Comparison of ENCODE assay signal across 10 cellular contexts in the genomic region with DNA sequence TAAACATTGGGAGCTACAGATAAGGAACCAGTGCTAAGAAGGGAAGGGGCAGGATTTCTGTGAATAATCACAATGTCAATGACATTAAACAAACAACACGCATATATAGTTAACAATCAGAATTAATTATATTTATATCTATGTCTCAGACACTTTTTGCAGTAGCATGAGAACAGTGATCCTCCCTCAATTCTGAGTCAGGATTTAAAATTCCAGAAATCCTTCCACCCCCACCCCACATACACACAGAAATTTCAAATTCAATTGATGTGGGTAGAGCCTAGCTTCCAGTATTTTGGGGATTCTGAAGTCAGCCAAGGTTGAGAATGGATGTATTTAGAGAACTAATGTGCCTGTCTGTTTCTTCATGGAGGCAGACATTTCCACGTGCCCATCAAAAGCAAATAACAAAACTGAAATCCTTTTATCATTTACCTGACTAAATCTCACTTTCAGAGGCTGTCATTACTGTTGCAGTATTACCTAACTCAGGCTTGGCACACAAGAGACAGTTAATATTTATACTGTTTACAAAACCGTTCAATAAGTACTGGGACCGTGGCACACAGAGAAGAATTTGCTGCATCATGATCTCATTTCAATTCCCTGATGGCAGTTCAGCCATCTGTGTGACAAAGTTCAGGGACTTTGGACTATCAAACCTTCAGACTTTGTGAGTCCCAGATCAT.
A peak's percentile ranks its signal among the peaks of the same experiment; 100 is the strongest.
DNase-seq lines count a peak whose midpoint lies in the region; ATAC-seq and TF ChIP-seq lines count a peak whose summit lies in the region.
"Had no signal": no experiment of that assay in that cellular context is flagged by ENCODE, and none has a peak within 500 bp of the region (broad histone marks: within the 10 kb centered on the region; RNA-seq: fewer than 3 reads in every experiment).

No MANE protein-coding gene starts in this region.

- POLR2A ChIA-PET in PC-9 (lab: Charles Lee; ENCODE audit: unreplicated experiment), result no interaction called here

- peak overlapping the region; percentile 12 for H3K4me2 ChIP-seq in PC-9

- peak; percentile 78 for ATAC-seq in GM18861 (IDR thresholded peaks at IDR 0.05; ENCODE audit: unreplicated experiment)
- peak; percentile 60 for ATAC-seq in HG02642 (IDR thresholded peaks at IDR 0.05; ENCODE audit: poor library complexity, unreplicated experiment)
- no peak for ATAC-seq in stimulated activated memory B cell treated with anti-CD40 and anti-IgM and Interleukin-4, amounts not matched to agents 10 μg/mL and 1 μg/mL and 100 μg/mL, for 72 hours
- ATAC-seq in HG02763 (IDR thresholded peaks at IDR 0.05; ENCODE audit: unreplicated experiment), result no peak
- ATAC-seq: CD8-positive, alpha-beta T cell had no signal

- H2AFZ ChIP-seq in PC-9, result peak overlapping the region; percentile 81

- no peaks in the 10 kb centered on the region for H3K9me2 ChIP-seq in PC-9 (ENCODE audit: insufficient read depth)

- H3K27me3 ChIP-seq in PC-9 (ENCODE audit: insufficient read depth, low read depth) (no peaks in the 10 kb centered on the region), sigmoid colon (no peaks in the 10 kb centered on the region)

- no peaks in the 10 kb centered on the region for H3K36me3 ChIP-seq in PC-9 (ENCODE audit: low read depth)
- no peaks in the 10 kb centered on the region for H3K36me3 ChIP-seq in sigmoid colon

- no peak for TF ChIP-seq POLR2A in sigmoid colon (IDR thresholded peaks at IDR 0.05)

- H3K9me3 Mint-ChIP-seq in stimulated activated memory B cell treated with anti-CD40 and anti-IgM and Interleukin-4, amounts not matched to agents 10 μg/mL and 1 μg/mL and 100 μg/mL, for 72 hours, result no peaks in the 10 kb centered on the region
- H3K9me3 Mint-ChIP-seq: CD8-positive, alpha-beta T cell had no signal

- H3K4me1 Mint-ChIP-seq in stimulated activated memory B cell treated with anti-CD40 and anti-IgM and Interleukin-4, amounts not matched to agents 10 μg/mL and 1 μg/mL and 100 μg/mL, for 72 hours, result peaks cover 9% of the 10 kb centered on the region

- no peak overlapping the region for H3K4me3 Mint-ChIP-seq in stimulated activated memory B cell treated with anti-CD40 and anti-IgM and Interleukin-4, amounts not matched to agents 10 μg/mL and 1 μg/mL and 100 μg/mL, for 72 hours
- H3K4me3 Mint-ChIP-seq: CD8-positive, alpha-beta T cell had no signal

- H3K4me1 ChIP-seq in PC-9 (replicated peaks; ENCODE audit: insufficient read depth) (peaks cover 8% of the 10 kb centered on the region; the same call in 1 of the 2 replicates), sigmoid colon (no peaks in the 10 kb centered on the region)

- H4K20me1 ChIP-seq in PC-9 (ENCODE audit: insufficient read depth), result no peaks in the 10 kb centered on the region

- no peaks in the 10 kb centered on the region for H3F3A ChIP-seq in PC-9 (ENCODE audit: insufficient read depth, low read depth)

- CTCF ChIA-PET in PC-9 (lab: Charles Lee), result no interaction called here

- no peaks in the 10 kb centered on the region for H3K9me3 ChIP-seq in PC-9 (ENCODE audit: insufficient read depth, low read depth)
- no peaks in the 10 kb centered on the region for H3K9me3 ChIP-seq in sigmoid colon

- H3K36me3 Mint-ChIP-seq in stimulated activated memory B cell treated with anti-CD40 and anti-IgM and Interleukin-4, amounts not matched to agents 10 μg/mL and 1 μg/mL and 100 μg/mL, for 72 hours, result no peaks in the 10 kb centered on the region
- H3K36me3 Mint-ChIP-seq: CD8-positive, alpha-beta T cell had no signal

- intact Hi-C loops in PC-9 (cut with micrococcal nuclease; ENCODE audit: unreplicated experiment), result no loop called here
- intact Hi-C loops in sigmoid colon (cut with DNase I), result no loop called here

- H3K4me3 ChIP-seq in PC-9 (no peak overlapping the region), sigmoid colon (no peak overlapping the region)

- no TSS peak for BruUV-seq in PC-9 (replicated peaks; lab: Mats Ljungman, UMichigan)

- no peaks in the 10 kb centered on the region for H3K79me2 ChIP-seq in PC-9 (ENCODE audit: low read depth)

- H3K27ac ChIP-seq in PC-9 (no peak overlapping the region), sigmoid colon (no peak overlapping the region)

- H3K27me3 Mint-ChIP-seq in stimulated activated memory B cell treated with anti-CD40 and anti-IgM and Interleukin-4, amounts not matched to agents 10 μg/mL and 1 μg/mL and 100 μg/mL, for 72 hours, result peaks cover 5% of the 10 kb centered on the region

- TF ChIP-seq CTCF in PC-9 (conservative IDR thresholded peaks at IDR 0.05), result no peak
- TF ChIP-seq CTCF in sigmoid colon (IDR thresholded peaks at IDR 0.05), result no peak

- DNase-seq in PC-9 (no peak), myocyte (ENCODE audit: low read depth) (peak; percentile 49), sigmoid colon (no peak), NCI-H526 (lab: John Stamatoyannopoulos, UW) (no peak)
- DNase-seq: CD8-positive, alpha-beta T cell; NCI-H510A had no signal

- 22 to 44% methylated on average over 4 of the region's 4 CpGs for WGBS in sigmoid colon, 2 donors

- TF ChIP-seq EP300 in sigmoid colon (IDR thresholded peaks at IDR 0.05), result no peak

- no peak overlapping the region for H3K27ac Mint-ChIP-seq in stimulated activated memory B cell treated with anti-CD40 and anti-IgM and Interleukin-4, amounts not matched to agents 10 μg/mL and 1 μg/mL and 100 μg/mL, for 72 hours
- H3K27ac Mint-ChIP-seq: CD8-positive, alpha-beta T cell had no signal

Comparison
In these comparisons a context has a peak if more than half of its experiments do, and no peak if none do; other contexts are left out.
1. ATAC-seq: peak in GM18861 (single experiment) and HG02642 (single experiment); none in stimulated activated memory B cell treated with anti-CD40 and anti-IgM and Interleukin-4, amounts not matched to agents 10 μg/mL and 1 μg/mL and 100 μg/mL, for 72 hours (single experiment) and HG02763 (single experiment).